ENCODE assay signal across 2 cellular contexts in the genomic region with DNA sequence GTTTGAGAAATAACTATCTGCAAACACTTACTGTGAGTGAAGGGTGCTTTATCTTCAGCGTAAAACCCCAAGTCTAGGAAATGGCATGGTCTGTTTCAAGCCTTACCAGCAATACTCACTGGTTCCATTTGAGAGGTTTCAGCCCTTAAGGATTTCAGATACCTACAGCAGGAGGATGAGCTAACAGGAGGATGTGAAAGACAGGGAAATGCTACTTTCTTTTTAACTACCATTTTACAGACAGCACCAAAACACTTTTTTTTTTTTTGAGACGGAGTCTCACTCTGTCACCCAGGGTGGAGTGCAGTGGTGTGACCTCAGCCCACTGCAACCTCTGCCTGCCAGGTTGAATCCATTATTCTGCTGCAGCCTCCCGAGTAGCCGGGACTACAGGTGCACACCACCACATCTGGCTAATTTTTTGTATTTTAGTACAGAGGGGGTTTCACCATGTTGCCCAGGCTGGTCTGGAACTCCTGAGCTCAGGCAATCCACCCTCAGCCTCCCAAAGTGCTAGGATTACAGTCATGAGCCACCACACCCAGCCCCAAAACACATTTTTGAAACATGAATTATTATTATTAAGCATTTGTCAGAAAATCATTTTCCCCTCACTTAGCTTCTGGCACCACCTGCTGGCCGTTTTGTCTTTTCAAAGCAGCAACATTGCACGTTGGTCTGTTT.
TF ChIP-seq lines count a peak whose summit lies in the region.

No MANE protein-coding gene starts in this region.

TF ChIP-seq in IMR-90, 13 proteins besides CTCF, POLR2A, EP300 and RAD21:
- TF ChIP-seq RFX5 (IDR thresholded peaks at IDR 0.05; ENCODE audit: low read depth, low read length) = no peak
- peak; percentile 84 for TF ChIP-seq SMC3 (IDR thresholded peaks at IDR 0.05; ENCODE audit: low read depth, low read length)

TF ChIP-seq in SK-N-SH, 30 proteins besides CTCF, POLR2A, EP300 and RAD21:
- TF ChIP-seq SMC3 (IDR thresholded peaks at IDR 0.05; ENCODE audit: low read depth, low read length) (peak; percentile 69), TAF1 (IDR thresholded peaks at IDR 0.05; ENCODE audit: borderline replicate concordance, low read depth, low read length) (no peak)
